Comparison of ENCODE assay signal across 17 cellular contexts in genomic region chr19:54959840-54960239, GRCh38. TPM values are rescaled to one million over a fixed set of nuclear protein-coding genes. Genes with fewer than 3 reads are reported as not detected.
DNase-seq lines count a peak whose midpoint lies in the region; ATAC-seq and TF ChIP-seq lines count a peak whose summit lies in the region.
"Had no signal": no experiment of that assay in that cellular context is flagged by ENCODE, and none has a peak within 500 bp of the region (broad histone marks: within the 10 kb centered on the region; RNA-seq: fewer than 3 reads in every experiment).

No MANE protein-coding gene starts in this region.

- no peak overlapping the region for H3K4me3 Mint-ChIP-seq in Caco-2 (ENCODE audit: unreplicated experiment)
- H3K4me3 Mint-ChIP-seq in activated T-helper 17 cell treated with anti-CD3 and anti-CD28 coated beads, Interleukin-2, amount 50 U/mL, for 72 hours, result peak overlapping the region; percentile 16

- H3K9me3 Mint-ChIP-seq in Caco-2 (ENCODE audit: unreplicated experiment), result no peaks in the 10 kb centered on the region
- H3K9me3 Mint-ChIP-seq in activated T-helper 17 cell treated with anti-CD3 and anti-CD28 coated beads, Interleukin-2, amount 50 U/mL, for 72 hours, result no peaks in the 10 kb centered on the region

- H3K36me3 Mint-ChIP-seq in Caco-2 (ENCODE audit: insufficient read depth, unreplicated experiment), result no peaks in the 10 kb centered on the region
- no peaks in the 10 kb centered on the region for H3K36me3 Mint-ChIP-seq in activated T-helper 17 cell treated with anti-CD3 and anti-CD28 coated beads, Interleukin-2, amount 50 U/mL, for 72 hours (ENCODE audit: low read depth)

- no peak for DNase-seq in Caco-2
- DNase-seq in MV-4-11 (lab: John Stamatoyannopoulos, UW), result peak; percentile 94
- no peak for DNase-seq in stomach
- no peak for DNase-seq in foreskin fibroblast
- no peak for DNase-seq in NCI-H2171 treated with DMSO at 0.1 percent for 48 hours (lab: John Stamatoyannopoulos, UW)
- no peak for DNase-seq in NCI-H82 treated with DMSO at 0.1 percent for 48 hours (lab: John Stamatoyannopoulos, UW; ENCODE audit: unreplicated experiment)
- DNase-seq: activated CD8-positive, alpha-beta memory T cell treated with anti-CD3 and anti-CD28 coated beads for 24 hours; adrenal gland; left colon; NCI-H1048; SW 1271 had no signal

- no peaks in the 10 kb centered on the region for H3K4me1 Mint-ChIP-seq in Caco-2 (ENCODE audit: low read depth, unreplicated experiment)
- no peaks in the 10 kb centered on the region for H3K4me1 Mint-ChIP-seq in activated T-helper 17 cell treated with anti-CD3 and anti-CD28 coated beads, Interleukin-2, amount 50 U/mL, for 72 hours

- intact Hi-C loops in Caco-2 (cut with micrococcal nuclease; ENCODE audit: unreplicated experiment), result no loop called here
- intact Hi-C loops in stomach (cut with DNase I; ENCODE audit: low total_unique reads), result no loop called here

- ATAC-seq in GM18861 (IDR thresholded peaks at IDR 0.05; ENCODE audit: unreplicated experiment), result peak; percentile 59
- ATAC-seq in activated T-helper 17 cell treated with anti-CD3 and anti-CD28 coated beads, Interleukin-2, amount 50 U/mL, for 72 hours (replicated peaks), result no peak
- ATAC-seq: left colon had no signal

- no peak for TF ChIP-seq POLR2A in stomach (IDR thresholded peaks at IDR 0.05)

- H3K27me3 Mint-ChIP-seq in Caco-2 (ENCODE audit: insufficient read depth, unreplicated experiment), result no peaks in the 10 kb centered on the region
- peaks cover 8% of the 10 kb centered on the region for H3K27me3 Mint-ChIP-seq in activated T-helper 17 cell treated with anti-CD3 and anti-CD28 coated beads, Interleukin-2, amount 50 U/mL, for 72 hours

- CTCF ChIA-PET in Caco-2 (lab: Charles Lee), result no interaction called here

- 45 to 57% (median 46%) methylated on average over 8 of the region's 8 CpGs for WGBS in stomach, 5 donors

- H3K27me3 ChIP-seq in Caco-2 (replicated peaks; ENCODE audit: control insufficient read depth, insufficient read depth, low read length), result no peaks in the 10 kb centered on the region
- no peaks in the 10 kb centered on the region for H3K27me3 ChIP-seq in stomach
- H3K27me3 ChIP-seq: adrenal gland had no signal

- BruUV-seq in Caco-2 (replicated peaks; lab: Mats Ljungman, UMichigan), result no TSS peak

- TF ChIP-seq EP300 in stomach (IDR thresholded peaks at IDR 0.05), result no peak

- no peak for TF ChIP-seq CTCF in Caco-2 (IDR thresholded peaks at IDR 0.05; ENCODE audit: insufficient read depth in 1 of 2, low read depth in 1 of 2, low read length in 1 of 2, severe bottlenecking in 1 of 2, unreplicated experiment in 1 of 2)
- no peak for TF ChIP-seq CTCF in stomach (IDR thresholded peaks at IDR 0.05)
- TF ChIP-seq CTCF in foreskin fibroblast (IDR thresholded peaks at IDR 0.05; ENCODE audit: low read depth, low read length), result no peak

- no peak overlapping the region for H3K27ac ChIP-seq in stomach
- H3K27ac ChIP-seq: adrenal gland, C4-2B had no signal

- POLR2A ChIA-PET in Caco-2 (lab: Charles Lee), result no interaction called here

- H3K27ac Mint-ChIP-seq in Caco-2 (ENCODE audit: unreplicated experiment), result peak overlapping the region; percentile 26
- no peak overlapping the region for H3K27ac Mint-ChIP-seq in activated T-helper 17 cell treated with anti-CD3 and anti-CD28 coated beads, Interleukin-2, amount 50 U/mL, for 72 hours

- H3K9me3 ChIP-seq in Caco-2 (no peaks in the 10 kb centered on the region), stomach (no peaks in the 10 kb centered on the region)
- H3K9me3 ChIP-seq: adrenal gland had no signal

- H3K4me3 ChIP-seq in Caco-2 (ENCODE audit: low read depth, low read length) (no peak overlapping the region), stomach (no peak overlapping the region), foreskin fibroblast (ENCODE audit: low read depth in 1 of 2, low read length in 2 of 2) (no peak overlapping the region)
- H3K4me3 ChIP-seq: adrenal gland had no signal

- H3K36me3 ChIP-seq in Caco-2 (ENCODE audit: control insufficient read depth, insufficient read depth, low read length) (no peaks in the 10 kb centered on the region), stomach (no peaks in the 10 kb centered on the region)
- H3K36me3 ChIP-seq: adrenal gland had no signal

- H3K4me1 ChIP-seq in Caco-2 (peaks cover 4% of the 10 kb centered on the region; the same call in 1 of the 2 replicates), stomach (no peaks in the 10 kb centered on the region)
- H3K4me1 ChIP-seq: adrenal gland had no signal

RNA-seq across cellular contexts. Expression of gene NLRP2, which starts 6.3 kb away (rescaled TPM):
- total RNA-seq in Caco-2 (2022) (108 and 115 TPM in 2 replicates), stomach (10 to 100 TPM in 4 of 5 donors, 1 to 10 TPM in 1; 9.4 to 23.5 (median 15.6) TPM)
- total RNA-seq in activated T-helper 17 cell treated with anti-CD3 and anti-CD28 coated beads, Interleukin-2, amount 50 U/mL, for 72 hours, result 1 to 10 TPM; 2.9 to 6.1 TPM
- 10 to 100 TPM in 1 of 3 donors, 1 to 10 TPM in 2; 2.1 to 11.8 (median 4.8) TPM for polyA plus RNA-seq in stomach
- total RNA-seq: dermis microvascular lymphatic vessel endothelial cell had no signal

RNA-seq across cellular contexts. Expression of gene NLRP7, which starts 12.5 kb away (rescaled TPM):
- total RNA-seq in Caco-2 (2022) (0.43 and 0.49 TPM in 2 replicates), stomach (not detected)
- not detected for total RNA-seq in activated T-helper 17 cell treated with anti-CD3 and anti-CD28 coated beads, Interleukin-2, amount 50 U/mL, for 72 hours
- polyA plus RNA-seq in stomach, result not detected
- total RNA-seq: adrenal gland, dermis microvascular lymphatic vessel endothelial cell, skeletal muscle tissue had no signal

RNA-seq across cellular contexts. Expression of gene NCR1, which starts 53.9 kb away (rescaled TPM):
- total RNA-seq in Caco-2 (2022) (0.91 and 1.1 TPM in 2 replicates), stomach (1 to 10 TPM in 1 of 5 donors, not detected in 4; 1.1 TPM)
- total RNA-seq in activated T-helper 17 cell treated with anti-CD3 and anti-CD28 coated beads, Interleukin-2, amount 50 U/mL, for 72 hours, result not detected
- polyA plus RNA-seq in stomach, result under 1 TPM in 1 of 3 donors, not detected in 2; 0.92 TPM
- total RNA-seq: dermis microvascular lymphatic vessel endothelial cell, frontal cortex, skeletal muscle tissue had no signal
- polyA plus RNA-seq: adrenal gland had no signal
